In the genomic region with DNA sequence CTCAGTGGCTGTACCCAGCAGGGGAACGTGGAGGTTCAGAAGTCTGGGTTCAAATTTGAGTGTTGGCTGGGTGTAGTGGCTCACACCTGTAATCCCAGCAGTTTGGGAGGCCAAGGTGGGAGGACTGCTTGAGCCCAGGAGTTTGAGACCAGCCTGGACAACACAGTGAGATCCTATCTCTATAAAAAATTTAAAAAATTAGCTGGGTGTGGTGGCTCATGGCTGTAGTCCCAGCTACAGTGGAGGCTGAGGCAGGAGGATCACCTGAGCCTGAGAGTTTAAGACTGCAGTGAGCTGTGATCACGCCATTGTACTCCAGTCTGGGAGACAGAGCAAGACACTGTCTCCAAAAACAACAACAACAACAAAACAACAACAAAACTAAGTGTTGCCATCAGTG, we compare ENCODE assay signal across 5 cellular contexts. TPM values are rescaled to one million over a fixed set of nuclear protein-coding genes. Genes with fewer than 3 reads are reported as not detected.
"Had no signal": no experiment of that assay in that cellular context is flagged by ENCODE, and none has a peak within 500 bp of the region (broad histone marks: within the 10 kb centered on the region; RNA-seq: fewer than 3 reads in every experiment).

No MANE protein-coding gene starts in this region.

RNA-seq across cellular contexts. Expression of a gene that starts 8.8 kb away (rescaled TPM):
- total RNA-seq: LHCN-M2, NCI-H460, OCI-LY7, Right ventricle myocardium inferior, SJCRH30 had no signal
